14 cellular contexts compared by ENCODE assay signal in genomic region chr20:62145688-62146018, GRCh38. TPM values are rescaled to one million over a fixed set of nuclear protein-coding genes. Genes with fewer than 3 reads are reported as not detected.
DNase-seq lines count a peak whose midpoint lies in the region; ATAC-seq, FAIRE-seq and TF ChIP-seq lines count a peak whose summit lies in the region.
"Had no signal": no experiment of that assay in that cellular context is flagged by ENCODE, and none has a peak within 500 bp of the region (broad histone marks: within the 10 kb centered on the region; RNA-seq: fewer than 3 reads in every experiment).

No MANE protein-coding gene starts in this region.

- DNase-seq in CD8-positive, alpha-beta T cell: no peak
- no peak for DNase-seq in K562 (ENCODE audit: extremely low read depth in 1 of 4, low spot score in 3 of 4)
- DNase-seq in activated effector memory CD4-positive, alpha-beta T cell treated with anti-CD3 and anti-CD28 coated beads, Interleukin-2, amount 50 U/mL, for 16 hours: no peak
- DNase-seq in DMS153 (lab: John Stamatoyannopoulos, UW): no peak
- DNase-seq in hypothalamus (lab: John Stamatoyannopoulos, UW): no peak
- DNase-seq: adrenal gland, HFFc6, NCI-H1436 treated with DMSO at 0.1 percent for 48 hours, SJCRH30 had no signal

- H3K9me3 Mint-ChIP-seq in CD8-positive, alpha-beta T cell: no peaks in the 10 kb centered on the region
- no peaks in the 10 kb centered on the region for H3K9me3 Mint-ChIP-seq in nephron
- H3K9me3 Mint-ChIP-seq: HFFc6 had no signal

- no peak overlapping the region for H3K27ac ChIP-seq in CD8-positive, alpha-beta T cell (ENCODE audit: low read depth, low read length)
- H3K27ac ChIP-seq in HEK293 (ENCODE audit: extremely low read depth, low read depth, low read length): no peak overlapping the region
- H3K27ac ChIP-seq in K562 (ENCODE audit: extremely low read depth, low read depth, low read length): peak overlapping the region; percentile 54
- H3K27ac ChIP-seq: SJCRH30, suprapubic skin had no signal

- peak overlapping the region; percentile 26 to 74; a peak in 2 of 4 replicates for H3K9ac ChIP-seq in K562 (ENCODE audit: insufficient read depth in 1 of 2, low read depth in 2 of 2, low read length in 2 of 2)

- no peaks in the 10 kb centered on the region for H3K9me3 ChIP-seq in CD8-positive, alpha-beta T cell (ENCODE audit: low read length)
- no peaks in the 10 kb centered on the region for H3K9me3 ChIP-seq in HEK293 (ENCODE audit: control insufficient read depth, insufficient read depth, low read depth, low read length)
- H3K9me3 ChIP-seq in K562 (replicated peaks; ENCODE audit: control insufficient read depth, insufficient read depth, low read depth, low read length): no peaks in the 10 kb centered on the region
- H3K9me3 ChIP-seq: adrenal gland, SJCRH30, suprapubic skin had no signal

- no peak for TF ChIP-seq CTCF in CD8-positive, alpha-beta T cell (IDR thresholded peaks at IDR 0.05)
- TF ChIP-seq CTCF in HEK293 (tag by site-specific recombination; IDR thresholded peaks at IDR 0.05) (no peak), K562 (IDR thresholded peaks at IDR 0.05 in 2 of 3, conservative IDR thresholded peaks at IDR 0.05 in 1 of 3; ENCODE audit: insufficient read depth in 2 of 3, low read depth in 1 of 3, low read length in 3 of 3) (no peak), nephron (IDR thresholded peaks at IDR 0.05; ENCODE audit: unreplicated experiment in 3 of 3) (no peak)

- H3K27me3 Mint-ChIP-seq in CD8-positive, alpha-beta T cell (ENCODE audit: low read depth): no peaks in the 10 kb centered on the region
- no peaks in the 10 kb centered on the region for H3K27me3 Mint-ChIP-seq in nephron (ENCODE audit: low read depth)

- ATAC-seq in CD8-positive, alpha-beta T cell: no peak
- ATAC-seq in K562 (no peak), GM18907 (IDR thresholded peaks at IDR 0.05; ENCODE audit: unreplicated experiment) (no peak)

- POLR2A ChIA-PET in CD8-positive, alpha-beta T cell (lab: Charles Lee): no interaction called here
- POLR2A ChIA-PET in HEK293 (lab: Yijun Ruan, JAX) (no interaction called here), K562 (lab: Yijun Ruan, JAX) (interaction anchor here (0.7 to 1.2 kb wide), 6 partner anchors 9 to 540 kb away, joined by 3 to 7 read pairs (median 4); no protein-coding TSS in a partner anchor)

- peaks cover 29% of the 10 kb centered on the region for H3K4me1 ChIP-seq in CD8-positive, alpha-beta T cell (ENCODE audit: insufficient read depth, low read length)
- H3K4me1 ChIP-seq in HEK293 (ENCODE audit: control insufficient read depth, insufficient read depth, low read length) (no peaks in the 10 kb centered on the region), K562 (replicated peaks in 1 of 2; ENCODE audit: control insufficient read depth in 2 of 2, insufficient read depth in 2 of 2, low read length in 2 of 2) (peaks cover 43 to 75% of the 10 kb centered on the region in 2 experiments; a peak in 4 of 5 replicates)

- TF ChIP-seq POLR2A in K562 (conservative IDR thresholded peaks at IDR 0.05): no peak

- no peak for TF ChIP-seq RAD21 in K562 (CRISPR knock-in tag; conservative IDR thresholded peaks at IDR 0.05 in 1 of 2, IDR thresholded peaks at IDR 0.05 in 1 of 2)

- no peaks in the 10 kb centered on the region for H3K27me3 ChIP-seq in CD8-positive, alpha-beta T cell (ENCODE audit: insufficient read depth, low read length)
- H3K27me3 ChIP-seq in K562 (ENCODE audit: control insufficient read depth in 2 of 2, insufficient read depth in 2 of 2, low read length in 2 of 2): no peaks in the 10 kb centered on the region
- H3K27me3 ChIP-seq: adrenal gland, SJCRH30, suprapubic skin had no signal

- peaks cover 93% of the 10 kb centered on the region for H3K79me2 ChIP-seq in K562 (ENCODE audit: control insufficient read depth, insufficient read depth, low read length)

- CTCF ChIA-PET in CD8-positive, alpha-beta T cell (lab: Charles Lee): interaction anchor here (1.2 to 1.7 kb wide), 3 partner anchors 8 to 11 kb away, joined by 3 to 6 read pairs (median 5); no protein-coding TSS in a partner anchor
- CTCF ChIA-PET in HEK293 (lab: Yijun Ruan, JAX) (interaction anchor here (0.5 to 2.3 kb wide), 5 partner anchors 10 to 334 kb away, joined by 3 to 9 read pairs (median 3); no protein-coding TSS in a partner anchor), K562 (lab: Yijun Ruan, JAX; ENCODE audit: low intra/inter-chr PET ratio) (interaction anchor here (0.6 kb wide), 1 partner anchor 78 kb away, joined by 3 read pairs; no protein-coding TSS in a partner anchor)

- no TSS peak for BruUV-seq in K562 (replicated peaks; lab: Mats Ljungman, UMichigan)

- peaks cover 21% of the 10 kb centered on the region for H3K36me3 Mint-ChIP-seq in CD8-positive, alpha-beta T cell
- peaks cover 8% of the 10 kb centered on the region for H3K36me3 Mint-ChIP-seq in nephron (ENCODE audit: low read depth)

- H3K36me3 ChIP-seq in CD8-positive, alpha-beta T cell (ENCODE audit: insufficient read depth, low read length): peaks cover 2% of the 10 kb centered on the region
- H3K36me3 ChIP-seq in HEK293 (ENCODE audit: control insufficient read depth in 2 of 2, insufficient read depth in 1 of 2, low read length in 2 of 2) (peaks cover 0 to 25% of the 10 kb centered on the region in 2 experiments; a peak in 2 of 3 replicates), K562 (ENCODE audit: control insufficient read depth, insufficient read depth, low read length) (peaks cover 48% of the 10 kb centered on the region)
- H3K36me3 ChIP-seq: suprapubic skin had no signal

- H2AFZ ChIP-seq in K562 (ENCODE audit: low read depth, low read length): no peak overlapping the region

- intact Hi-C loops in CD8-positive, alpha-beta T cell (cut with DNase I, micrococcal nuclease): no loop called here
- intact Hi-C loops in K562 (cut with micrococcal nuclease): loop anchor here (10.0 kb wide), 1 partner anchor 239 kb away; the partner anchor contains the start of gene RPS21

- 49% methylated on average over 4 of the region's 7 CpGs for WGBS in K562 (ENCODE audit: insufficient coverage, low coverage, missing lambda C conversion rate)

- H3K4me2 ChIP-seq in K562 (ENCODE audit: insufficient read depth, low read length): peak overlapping the region; percentile 17

- peaks cover 3% of the 10 kb centered on the region for H3K9me1 ChIP-seq in K562 (ENCODE audit: control insufficient read depth, insufficient read depth, low read length)

- FAIRE-seq in K562 (lab: Jason Lieb, UNC): no peak
- FAIRE-seq: islet of Langerhans had no signal

- H3K4me3 Mint-ChIP-seq in CD8-positive, alpha-beta T cell: peak overlapping the region; percentile 87
- peak overlapping the region; percentile 88 to 97 (median 91) for H3K4me3 Mint-ChIP-seq in nephron

- peaks cover 59% of the 10 kb centered on the region for H4K20me1 ChIP-seq in K562 (replicated peaks; ENCODE audit: control insufficient read depth, insufficient read depth, low read length)

- no peak overlapping the region for H3K27ac Mint-ChIP-seq in CD8-positive, alpha-beta T cell
- H3K27ac Mint-ChIP-seq in nephron: peak overlapping the region in 2 of 3 experiments; percentile 58 to 86
- H3K27ac Mint-ChIP-seq: HFFc6 had no signal

- no peak for TF ChIP-seq EP300 in K562 (IDR thresholded peaks at IDR 0.05; ENCODE audit: low read length)

- H3K4me1 Mint-ChIP-seq in CD8-positive, alpha-beta T cell (ENCODE audit: low read depth): peaks cover 54% of the 10 kb centered on the region
- H3K4me1 Mint-ChIP-seq in nephron: peaks cover 57% of the 10 kb centered on the region

- H3K4me3 ChIP-seq in CD8-positive, alpha-beta T cell (ENCODE audit: low read depth, low read length): no peak overlapping the region
- H3K4me3 ChIP-seq in HEK293 (ENCODE audit: low read depth, low read length): no peak overlapping the region
- no peak overlapping the region for H3K4me3 ChIP-seq in K562
- H3K4me3 ChIP-seq: adrenal gland had no signal

- in situ Hi-C loops in K562 (cut with MboI): no loop called here

RNA-seq across cellular contexts. Expression of gene SS18L1, which starts 2.1 kb away (rescaled TPM):
- 10 to 100 TPM; 12.6 to 12.9 TPM for total RNA-seq in CD8-positive, alpha-beta T cell
- 73.1 and 90.7 TPM in 2 replicates for total RNA-seq in K562 (2011; cell fraction: chromatin; rRNA removed; ENCODE audit: low replicate concordance)
- 42.7 and 52.5 TPM in 2 replicates for total RNA-seq in K562 (2011; cell fraction: nucleolus; rRNA removed)
- total RNA-seq in K562 (2011; cell fraction: nucleoplasm; rRNA removed): 50.7 and 61.9 TPM in 2 replicates
- total RNA-seq in K562 (2014; rRNA removed): 17.5 and 22.4 TPM in 2 replicates
- total RNA-seq in K562 (2014; rRNA removed; fragmentation: Illumina TruSeq; extraction: Trizol): 10.8 and 12.8 TPM in 2 replicates
- 15.1 and 15.2 TPM in 2 replicates for total RNA-seq in K562 (2015; rRNA removed; fragmentation: Illumina TruSeq; extraction: Trizol)
- 21.1 and 21.3 TPM in 2 replicates for total RNA-seq in K562 (2021)
- 19.6 and 22.3 TPM in 2 replicates for polyA plus RNA-seq in K562 (2011; rRNA removed)
- 20.5 and 44.1 TPM in 2 replicates for polyA plus RNA-seq in K562 (2011; cell fraction: cytosol; rRNA removed)
- polyA plus RNA-seq in K562 (2011; cell fraction: nucleus; rRNA removed): 37.1 and 62.5 TPM in 2 replicates
- polyA plus RNA-seq in K562 (2012): 15.5 and 18.1 TPM in 2 replicates
- polyA plus RNA-seq in K562 (2014; fragmentation: Illumina TruSeq; extraction: Trizol): 14.9 and 15.3 TPM in 2 replicates
- polyA plus RNA-seq in K562 (2014; fragmentation: Nextera tagmentation; extraction: Ambion mirVana): 1 to 10 TPM; 2.7 to 3.0 TPM
- 28.3 and 32.6 TPM in 2 replicates for polyA plus RNA-seq in K562 (2014; rRNA removed)
- 7.9 and 11.9 TPM in 2 replicates for polyA minus RNA-seq in K562 (2011; rRNA and poly(A)+ RNA removed)
- 13.6 and 15.9 TPM in 2 replicates for polyA minus RNA-seq in K562 (2011; cell fraction: cytosol; rRNA and poly(A)+ RNA removed)
- 21.1 and 22.5 TPM in 2 replicates for polyA minus RNA-seq in K562 (2011; cell fraction: nucleus; rRNA and poly(A)+ RNA removed)

RNA-seq across cellular contexts. Expression of gene PSMA7, which starts 2.5 kb away (rescaled TPM):
- 100 to 1,000 TPM; 170 to 179 TPM for total RNA-seq in CD8-positive, alpha-beta T cell
- 103 and 137 TPM in 2 replicates for total RNA-seq in K562 (2011; cell fraction: chromatin; rRNA removed; ENCODE audit: low replicate concordance)
- total RNA-seq in K562 (2011; cell fraction: nucleolus; rRNA removed): 121 and 134 TPM in 2 replicates
- 107 and 114 TPM in 2 replicates for total RNA-seq in K562 (2011; cell fraction: nucleoplasm; rRNA removed)
- 490 and 510 TPM in 2 replicates for total RNA-seq in K562 (2014; rRNA removed)
- 263 and 283 TPM in 2 replicates for total RNA-seq in K562 (2014; rRNA removed; fragmentation: Illumina TruSeq; extraction: Trizol)
- total RNA-seq in K562 (2015; rRNA removed; fragmentation: Illumina TruSeq; extraction: Trizol): 289 and 308 TPM in 2 replicates
- total RNA-seq in K562 (2021): 413 and 431 TPM in 2 replicates
- 404 and 422 TPM in 2 replicates for polyA plus RNA-seq in K562 (2011; rRNA removed)
- 449 and 653 TPM in 2 replicates for polyA plus RNA-seq in K562 (2011; cell fraction: cytosol; rRNA removed)
- polyA plus RNA-seq in K562 (2011; cell fraction: nucleus; rRNA removed): 316 and 321 TPM in 2 replicates
- 293 and 411 TPM in 2 replicates for polyA plus RNA-seq in K562 (2012)
- 257 and 356 TPM in 2 replicates for polyA plus RNA-seq in K562 (2014; fragmentation: Illumina TruSeq; extraction: Trizol)
- polyA plus RNA-seq in K562 (2014; fragmentation: Nextera tagmentation; extraction: Ambion mirVana): 100 to 1,000 TPM; 303 to 393 TPM
- 472 and 507 TPM in 2 replicates for polyA plus RNA-seq in K562 (2014; rRNA removed)
- polyA minus RNA-seq in K562 (2011; rRNA and poly(A)+ RNA removed): 166 and 211 TPM in 2 replicates
- 85.6 and 105 TPM in 2 replicates for polyA minus RNA-seq in K562 (2011; cell fraction: cytosol; rRNA and poly(A)+ RNA removed)
- polyA minus RNA-seq in K562 (2011; cell fraction: nucleus; rRNA and poly(A)+ RNA removed): 46.9 and 66.2 TPM in 2 replicates

RNA-seq across cellular contexts. Expression of gene LSM14B, which starts 23.4 kb away (rescaled TPM):
- total RNA-seq in CD8-positive, alpha-beta T cell: 10 to 100 TPM; 58.2 to 64.6 TPM
- total RNA-seq in K562 (2011; cell fraction: chromatin; rRNA removed; ENCODE audit: low replicate concordance): 47.0 and 71.4 TPM in 2 replicates
- total RNA-seq in K562 (2011; cell fraction: nucleolus; rRNA removed): 35.4 and 42.2 TPM in 2 replicates
- total RNA-seq in K562 (2011; cell fraction: nucleoplasm; rRNA removed): 57.3 and 73.7 TPM in 2 replicates
- total RNA-seq in K562 (2014; rRNA removed) (20.2 and 24.8 TPM in 2 replicates), K562 (2014; rRNA removed; fragmentation: Illumina TruSeq; extraction: Trizol) (12.8 and 13.1 TPM in 2 replicates), K562 (2015; rRNA removed; fragmentation: Illumina TruSeq; extraction: Trizol) (21.2 and 21.8 TPM in 2 replicates), K562 (2021) (32.7 and 36.0 TPM in 2 replicates)
- polyA plus RNA-seq in K562 (2011; rRNA removed) (22.6 and 25.8 TPM in 2 replicates), K562 (2014; fragmentation: Illumina TruSeq; extraction: Trizol) (19.5 and 25.0 TPM in 2 replicates), K562 (2014; fragmentation: Nextera tagmentation; extraction: Ambion mirVana) (under 1 TPM; 0.66 to 0.83 TPM), K562 (2014; rRNA removed) (26.5 and 27.8 TPM in 2 replicates)
- polyA plus RNA-seq in K562 (2011; cell fraction: cytosol; rRNA removed): 19.5 and 43.4 TPM in 2 replicates
- polyA plus RNA-seq in K562 (2011; cell fraction: nucleus; rRNA removed): 40.4 and 59.2 TPM in 2 replicates
- polyA plus RNA-seq in K562 (2012): 25.9 and 36.4 TPM in 2 replicates
- 16.3 and 20.9 TPM in 2 replicates for polyA minus RNA-seq in K562 (2011; rRNA and poly(A)+ RNA removed)
- 13.7 and 20.2 TPM in 2 replicates for polyA minus RNA-seq in K562 (2011; cell fraction: cytosol; rRNA and poly(A)+ RNA removed)
- polyA minus RNA-seq in K562 (2011; cell fraction: nucleus; rRNA and poly(A)+ RNA removed): 14.7 and 21.3 TPM in 2 replicates

RNA-seq across cellular contexts. Expression of gene MTG2, which starts 37.2 kb away (rescaled TPM):
- total RNA-seq in CD8-positive, alpha-beta T cell: 1 to 10 TPM; 7.7 to 8.8 TPM
- 78.3 and 113 TPM in 2 replicates for total RNA-seq in K562 (2011; cell fraction: chromatin; rRNA removed; ENCODE audit: low replicate concordance)
- 67.9 and 70.7 TPM in 2 replicates for total RNA-seq in K562 (2011; cell fraction: nucleolus; rRNA removed)
- 77.2 and 104 TPM in 2 replicates for total RNA-seq in K562 (2011; cell fraction: nucleoplasm; rRNA removed)
- total RNA-seq in K562 (2014; rRNA removed) (44.6 and 63.8 TPM in 2 replicates), K562 (2014; rRNA removed; fragmentation: Illumina TruSeq; extraction: Trizol) (21.5 and 21.7 TPM in 2 replicates), K562 (2015; rRNA removed; fragmentation: Illumina TruSeq; extraction: Trizol) (39.6 and 44.5 TPM in 2 replicates), K562 (2021) (65.1 and 67.5 TPM in 2 replicates)
- polyA plus RNA-seq in K562 (2011; rRNA removed) (32.3 and 33.1 TPM in 2 replicates), K562 (2014; fragmentation: Illumina TruSeq; extraction: Trizol) (53.9 and 66.5 TPM in 2 replicates), K562 (2014; fragmentation: Nextera tagmentation; extraction: Ambion mirVana) (1 to 10 TPM; 8.7 to 9.3 TPM), K562 (2014; rRNA removed) (58.9 and 67.2 TPM in 2 replicates)
- polyA plus RNA-seq in K562 (2011; cell fraction: cytosol; rRNA removed): 43.6 and 66.7 TPM in 2 replicates
- 27.6 and 41.4 TPM in 2 replicates for polyA plus RNA-seq in K562 (2011; cell fraction: nucleus; rRNA removed)
- 35.8 and 52.8 TPM in 2 replicates for polyA plus RNA-seq in K562 (2012)
- 20.0 and 26.4 TPM in 2 replicates for polyA minus RNA-seq in K562 (2011; rRNA and poly(A)+ RNA removed)
- polyA minus RNA-seq in K562 (2011; cell fraction: cytosol; rRNA and poly(A)+ RNA removed): 21.5 and 30.5 TPM in 2 replicates
- polyA minus RNA-seq in K562 (2011; cell fraction: nucleus; rRNA and poly(A)+ RNA removed): 14.5 and 18.4 TPM in 2 replicates
